7 cellular contexts compared by ENCODE assay signal in genomic region chr17:75976175-75976848, GRCh38. TPM values are rescaled to one million over a fixed set of nuclear protein-coding genes. Genes with fewer than 3 reads are reported as not detected.
A peak's percentile ranks its signal among the peaks of the same experiment; 100 is the strongest.
DNase-seq lines count a peak whose midpoint lies in the region; ATAC-seq and TF ChIP-seq lines count a peak whose summit lies in the region.
"Had no signal": no experiment of that assay in that cellular context is flagged by ENCODE, and none has a peak within 500 bp of the region (broad histone marks: within the 10 kb centered on the region; RNA-seq: fewer than 3 reads in every experiment).

No MANE protein-coding gene starts in this region.

- H3K9me3 ChIP-seq in Loucy (ENCODE audit: insufficient read depth, low read depth, low read length), result no peaks in the 10 kb centered on the region
- H3K9me3 ChIP-seq in parathyroid adenoma (ENCODE audit: control insufficient read depth, low read length), result no peaks in the 10 kb centered on the region

- H3K4me3 ChIP-seq in Loucy (ENCODE audit: low read length, poor library complexity, severe bottlenecking), result peak overlapping the region; percentile 48
- peak overlapping the region in 39 of 59 donors; percentile 0 to 98 (median 23) for H3K4me3 ChIP-seq in dorsolateral prefrontal cortex
- peak overlapping the region; percentile 14 for H3K4me3 ChIP-seq in parathyroid adenoma (ENCODE audit: low read depth, low read length)

- peaks cover 53% of the 10 kb centered on the region for H3K79me2 ChIP-seq in Loucy (ENCODE audit: insufficient read depth, low read length)
- peaks cover 16% of the 10 kb centered on the region for H3K79me2 ChIP-seq in parathyroid adenoma

- DNase-seq in dorsolateral prefrontal cortex (no peak), head of caudate nucleus (no peak)
- DNase-seq: NCI-H1092 had no signal

- H3K27ac ChIP-seq in dorsolateral prefrontal cortex, result peak overlapping the region in 32 of 59 donors; percentile 0 to 80 (median 30)
- no peak overlapping the region for H3K27ac ChIP-seq in parathyroid adenoma

- H3K27me3 ChIP-seq in Loucy (ENCODE audit: insufficient read depth, low read length, poor library complexity, severe bottlenecking), result no peaks in the 10 kb centered on the region
- no peaks in the 10 kb centered on the region for H3K27me3 ChIP-seq in dorsolateral prefrontal cortex
- no peaks in the 10 kb centered on the region for H3K27me3 ChIP-seq in parathyroid adenoma (ENCODE audit: control insufficient read depth, insufficient read depth, low read length)

- H3K4me1 ChIP-seq in Loucy (ENCODE audit: insufficient read depth, low read length, poor library complexity, severe bottlenecking) (peaks cover 46% of the 10 kb centered on the region), parathyroid adenoma (peaks cover 6% of the 10 kb centered on the region)

- H3K4me2 ChIP-seq in Loucy (ENCODE audit: low read depth, low read length, poor library complexity, severe bottlenecking) (peak overlapping the region; percentile 56), parathyroid adenoma (ENCODE audit: low read length) (peak overlapping the region; percentile 49)

- no peak overlapping the region for H2AFZ ChIP-seq in Loucy (ENCODE audit: low read length)
- no peak overlapping the region for H2AFZ ChIP-seq in parathyroid adenoma

- no peaks in the 10 kb centered on the region for H3K36me3 ChIP-seq in Loucy (ENCODE audit: insufficient read depth, low read length)
- H3K36me3 ChIP-seq in parathyroid adenoma (ENCODE audit: control insufficient read depth, insufficient read depth, low read length), result no peaks in the 10 kb centered on the region

- H3F3A ChIP-seq in Loucy (ENCODE audit: low read depth), result no peaks in the 10 kb centered on the region; the same call in 1 of the 2 replicates

- no peak for ATAC-seq in GM19395 (IDR thresholded peaks at IDR 0.05; ENCODE audit: unreplicated experiment)
- ATAC-seq in HG02763 (IDR thresholded peaks at IDR 0.05; ENCODE audit: unreplicated experiment), result no peak

- H4K20me1 ChIP-seq in Loucy (ENCODE audit: insufficient read depth, low read length, poor library complexity, severe bottlenecking), result peaks cover 6% of the 10 kb centered on the region

- H3K9ac ChIP-seq in Loucy (ENCODE audit: low read depth, low read length, poor library complexity, severe bottlenecking) (peak overlapping the region; percentile 39), parathyroid adenoma (no peak overlapping the region)

- intact Hi-C loops in dorsolateral prefrontal cortex (cut with DNase I) (loop anchor here in 1 of 2 donors (5.0 kb wide), 1 partner anchor 69 kb away; no protein-coding TSS in a partner anchor), head of caudate nucleus (cut with DNase I) (loop anchor here (5.0 kb wide), 1 partner anchor 34 kb away; the partner anchor contains the start of gene FBF1)

- no peaks in the 10 kb centered on the region for H3K9me2 ChIP-seq in Loucy (replicated peaks; ENCODE audit: low read depth, low read length)

- TF ChIP-seq CTCF in Loucy (conservative IDR thresholded peaks at IDR 0.05; ENCODE audit: low read length) (no peak), dorsolateral prefrontal cortex (IDR thresholded peaks at IDR 0.05 in 54 of 56, conservative IDR thresholded peaks at IDR 0.05 in 2 of 56; ENCODE audit: low read depth in 1 of 56, partially characterized antibody in 56 of 56) (no peak), parathyroid adenoma (IDR thresholded peaks at IDR 0.05) (no peak)

RNA-seq across cellular contexts. Expression of gene ACOX1, which starts 2.7 kb away (rescaled TPM):
- total RNA-seq in dorsolateral prefrontal cortex, result 10 to 100 TPM; 34.9 to 82.1 (median 62.5) TPM

RNA-seq across cellular contexts. Expression of gene TEN1, which starts 2.7 kb away (rescaled TPM):
- total RNA-seq in dorsolateral prefrontal cortex, result 10 to 100 TPM in 47 of 120 experiments, 1 to 10 TPM in 73; 4.0 to 20.6 (median 9.1) TPM

RNA-seq across cellular contexts. Expression of gene CDK3, which starts 24.3 kb away (rescaled TPM):
- total RNA-seq in dorsolateral prefrontal cortex, result 10 to 100 TPM in 5 of 120 experiments, 1 to 10 TPM in 115; 1.2 to 13.2 (median 5.7) TPM

RNA-seq across cellular contexts. Expression of gene FBF1, which starts 35.5 kb away (rescaled TPM):
- 10 to 100 TPM; 16.8 to 50.0 (median 27.8) TPM for total RNA-seq in dorsolateral prefrontal cortex

RNA-seq across cellular contexts. Expression of gene EVPL, which starts 50.8 kb away (rescaled TPM):
- total RNA-seq in dorsolateral prefrontal cortex, result 1 to 10 TPM in 48 of 120 experiments, under 1 TPM in 72; 0.12 to 6.3 (median 0.82) TPM
